ENCODE assay signal across 8 cellular contexts in genomic region chr12:121626853-121627623, GRCh38. TPM values are rescaled to one million over a fixed set of nuclear protein-coding genes. Genes with fewer than 3 reads are reported as not detected.
DNase-seq lines count a peak whose midpoint lies in the region; ATAC-seq and TF ChIP-seq lines count a peak whose summit lies in the region.

No MANE protein-coding gene starts in this region.

- H3K36me3 ChIP-seq in Panc1 (ENCODE audit: control insufficient read depth, insufficient read depth, low read length) (no peaks in the 10 kb centered on the region), neuron (ENCODE audit: insufficient read depth, low read length) (no peaks in the 10 kb centered on the region)

- peak overlapping the region; percentile 84 for H3K27ac ChIP-seq in Panc1 (ENCODE audit: low read length)
- H3K27ac ChIP-seq in substantia nigra (ENCODE audit: low read depth, low read length, poor library complexity, severe bottlenecking) = peak overlapping the region; percentile 75

- in situ Hi-C loops in Panc1 (cut with HindIII; ENCODE audit: low pct_unique_long_range_greater_than_20kb, low sequenced_read_pairs) = no loop called here

- ATAC-seq in HG03432 (IDR thresholded peaks at IDR 0.05; ENCODE audit: unreplicated experiment) (peak; percentile 42), Panc1 (peak; percentile 67)

- H3K4me1 ChIP-seq in Panc1 (ENCODE audit: control insufficient read depth, insufficient read depth, low read length) (peaks cover 26% of the 10 kb centered on the region), neuron (ENCODE audit: insufficient read depth, low read length) (peaks cover 16% of the 10 kb centered on the region)

- H3K9me3 ChIP-seq in Panc1 (ENCODE audit: control insufficient read depth, insufficient read depth, low read depth, low read length) (no peaks in the 10 kb centered on the region), neuron (ENCODE audit: low read length) (no peaks in the 10 kb centered on the region)

- CTCF ChIA-PET in Panc1 (lab: Charles Lee) = interaction anchor here (0.6 to 4.9 kb wide), 3 partner anchors 27 to 75 kb away, joined by 3 to 31 read pairs (median 3); partner anchors contain the start of gene MORN3

- POLR2A ChIA-PET in Panc1 (lab: Charles Lee) = interaction anchor here (0.6 kb wide), 2 partner anchors 235 to 726 kb away, joined by 3 to 14 read pairs; no protein-coding TSS in a partner anchor

- no peak; the same call in 1 of the 2 replicates for TF ChIP-seq CTCF in Panc1 (IDR thresholded peaks at IDR 0.05)

- no TSS peak for BruUV-seq in Panc1 (replicated peaks; lab: Mats Ljungman, UMichigan)

- peak overlapping the region; percentile 73 to 94 for H3K4me3 ChIP-seq in Panc1 (ENCODE audit: low read depth in 2 of 2, low read length in 2 of 2)
- H3K4me3 ChIP-seq in neuron (ENCODE audit: low read length) = peak overlapping the region; percentile 61

- DNase-seq in CD1c-positive myeloid dendritic cell (ENCODE audit: extremely low spot score) (peak; percentile 79), Panc1 (ENCODE audit: low read depth, low spot score) (no peak), fibroblast of the conjunctiva (ENCODE audit: low read depth) (peak; percentile 34), substantia nigra (lab: John Stamatoyannopoulos, UW) (peak in 45 of 49 donors; percentile 13 to 75 (median 50))
- peak; percentile 80 for DNase-seq in activated T-helper 9 cell treated with anti-CD3 and anti-CD28 coated beads, Interleukin-2, amount 50 U/mL, for 16 hours (ENCODE audit: low read depth)

- no peak overlapping the region for H2AFZ ChIP-seq in neuron (ENCODE audit: low read depth, low read length)

- TF ChIP-seq POLR2A in GM19193 (IDR thresholded peaks at IDR 0.05; ENCODE audit: extremely low read depth, insufficient read depth, insufficient read length) = peak; percentile 71

- intact Hi-C loops in Panc1 (cut with micrococcal nuclease; ENCODE audit: unreplicated experiment) = loop anchor here (10.0 kb wide), 1 partner anchor 72 kb away; no protein-coding TSS in a partner anchor

- H3K27me3 ChIP-seq in Panc1 (ENCODE audit: control insufficient read depth, insufficient read depth, low read length) = no peaks in the 10 kb centered on the region
- H3K27me3 ChIP-seq in neuron (ENCODE audit: insufficient read depth, low read length) = no peaks in the 10 kb centered on the region

RNA-seq across cellular contexts. Expression of gene ORAI1, which starts 0.7 kb away (rescaled TPM):
- total RNA-seq in Panc1 (2021; ENCODE audit: unreplicated experiment) = 36.7 TPM
- polyA plus RNA-seq in Panc1 (2012; ENCODE audit: insufficient read length) = 57.9 TPM

RNA-seq across cellular contexts. Expression of gene MORN3, which starts 42.4 kb away (rescaled TPM):
- 0.72 TPM for total RNA-seq in Panc1 (2021; ENCODE audit: unreplicated experiment)
- 1.7 TPM for polyA plus RNA-seq in Panc1 (2012; ENCODE audit: insufficient read length)

RNA-seq across cellular contexts. Expression of gene KDM2B, which starts 46.2 kb away (rescaled TPM):
- 27.5 TPM for total RNA-seq in Panc1 (2021; ENCODE audit: unreplicated experiment)
- 34.3 TPM for polyA plus RNA-seq in Panc1 (2012; ENCODE audit: insufficient read length)
